ENCODE assay signal across 1 cellular context in the genomic region with DNA sequence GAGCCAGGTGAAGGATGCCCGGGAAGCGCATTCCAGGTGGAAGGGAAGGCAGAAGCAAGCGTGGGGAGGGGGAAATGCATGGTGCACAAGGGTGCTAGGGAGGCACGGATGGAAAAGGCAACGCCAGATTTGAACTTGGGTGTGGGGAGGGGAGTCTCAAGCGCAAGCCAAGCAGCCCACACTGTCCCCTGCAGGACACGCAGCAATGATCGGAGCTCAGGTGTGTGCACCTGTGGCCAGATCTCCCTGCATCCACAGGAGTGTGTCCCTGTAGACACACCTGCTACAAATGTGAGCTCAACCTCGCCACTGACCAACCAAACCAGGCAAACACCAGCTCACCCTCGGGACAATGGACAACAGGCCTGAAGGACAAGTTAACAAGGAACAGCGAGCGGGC.
TF ChIP-seq lines count a peak whose summit lies in the region.

No MANE protein-coding gene starts in this region.

TF ChIP-seq in WTC11, 78 proteins besides CTCF, POLR2A, EP300 and RAD21 (continued from another document):
- TF ChIP-seq, protein P1, sequence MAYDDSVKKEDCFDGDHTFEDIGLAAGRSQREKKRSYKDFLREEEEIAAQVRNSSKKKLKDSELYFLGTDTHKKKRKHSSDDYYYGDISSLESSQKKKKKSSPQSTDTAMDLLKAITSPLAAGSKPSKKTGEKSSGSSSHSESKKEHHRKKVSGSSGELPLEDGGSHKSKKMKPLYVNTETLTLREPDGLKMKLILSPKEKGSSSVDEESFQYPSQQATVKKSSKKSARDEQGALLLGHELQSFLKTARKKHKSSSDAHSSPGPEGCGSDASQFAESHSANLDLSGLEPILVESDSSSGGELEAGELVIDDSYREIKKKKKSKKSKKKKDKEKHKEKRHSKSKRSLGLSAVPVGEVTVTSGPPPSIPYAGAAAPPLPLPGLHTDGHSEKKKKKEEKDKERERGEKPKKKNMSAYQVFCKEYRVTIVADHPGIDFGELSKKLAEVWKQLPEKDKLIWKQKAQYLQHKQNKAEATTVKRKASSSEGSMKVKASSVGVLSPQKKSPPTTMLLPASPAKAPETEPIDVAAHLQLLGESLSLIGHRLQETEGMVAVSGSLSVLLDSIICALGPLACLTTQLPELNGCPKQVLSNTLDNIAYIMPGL (CRISPR knock-in tag; IDR thresholded peaks at IDR 0.05), result no peak
- TF ChIP-seq NFATC4 (CRISPR knock-in tag; IDR thresholded peaks at IDR 0.05), result no peak
- TF ChIP-seq, protein P2, sequence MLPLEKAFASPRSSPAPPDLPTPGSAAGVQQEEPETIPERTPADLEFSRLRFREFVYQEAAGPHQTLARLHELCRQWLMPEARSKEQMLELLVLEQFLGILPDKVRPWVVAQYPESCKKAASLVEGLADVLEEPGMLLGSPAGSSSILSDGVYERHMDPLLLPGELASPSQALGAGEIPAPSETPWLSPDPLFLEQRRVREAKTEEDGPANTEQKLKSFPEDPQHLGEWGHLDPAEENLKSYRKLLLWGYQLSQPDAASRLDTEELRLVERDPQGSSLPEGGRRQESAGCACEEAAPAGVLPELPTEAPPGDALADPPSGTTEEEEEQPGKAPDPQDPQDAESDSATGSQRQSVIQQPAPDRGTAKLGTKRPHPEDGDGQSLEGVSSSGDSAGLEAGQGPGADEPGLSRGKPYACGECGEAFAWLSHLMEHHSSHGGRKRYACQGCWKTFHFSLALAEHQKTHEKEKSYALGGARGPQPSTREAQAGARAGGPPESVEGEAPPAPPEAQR (CRISPR knock-in tag; IDR thresholded peaks at IDR 0.05), result no peak
- TF ChIP-seq, protein P3, sequence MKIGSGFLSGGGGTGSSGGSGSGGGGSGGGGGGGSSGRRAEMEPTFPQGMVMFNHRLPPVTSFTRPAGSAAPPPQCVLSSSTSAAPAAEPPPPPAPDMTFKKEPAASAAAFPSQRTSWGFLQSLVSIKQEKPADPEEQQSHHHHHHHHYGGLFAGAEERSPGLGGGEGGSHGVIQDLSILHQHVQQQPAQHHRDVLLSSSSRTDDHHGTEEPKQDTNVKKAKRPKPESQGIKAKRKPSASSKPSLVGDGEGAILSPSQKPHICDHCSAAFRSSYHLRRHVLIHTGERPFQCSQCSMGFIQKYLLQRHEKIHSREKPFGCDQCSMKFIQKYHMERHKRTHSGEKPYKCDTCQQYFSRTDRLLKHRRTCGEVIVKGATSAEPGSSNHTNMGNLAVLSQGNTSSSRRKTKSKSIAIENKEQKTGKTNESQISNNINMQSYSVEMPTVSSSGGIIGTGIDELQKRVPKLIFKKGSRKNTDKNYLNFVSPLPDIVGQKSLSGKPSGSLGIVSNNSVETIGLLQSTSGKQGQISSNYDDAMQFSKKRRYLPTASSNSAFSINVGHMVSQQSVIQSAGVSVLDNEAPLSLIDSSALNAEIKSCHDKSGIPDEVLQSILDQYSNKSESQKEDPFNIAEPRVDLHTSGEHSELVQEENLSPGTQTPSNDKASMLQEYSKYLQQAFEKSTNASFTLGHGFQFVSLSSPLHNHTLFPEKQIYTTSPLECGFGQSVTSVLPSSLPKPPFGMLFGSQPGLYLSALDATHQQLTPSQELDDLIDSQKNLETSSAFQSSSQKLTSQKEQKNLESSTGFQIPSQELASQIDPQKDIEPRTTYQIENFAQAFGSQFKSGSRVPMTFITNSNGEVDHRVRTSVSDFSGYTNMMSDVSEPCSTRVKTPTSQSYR (CRISPR knock-in tag; IDR thresholded peaks at IDR 0.05), result no peak
- TF ChIP-seq NR2C2 (CRISPR knock-in tag; IDR thresholded peaks at IDR 0.05), result no peak
- TF ChIP-seq ZNF416 (CRISPR knock-in tag; IDR thresholded peaks at IDR 0.05), result no peak
- no peak for TF ChIP-seq JAZF1 (CRISPR knock-in tag; IDR thresholded peaks at IDR 0.05)
- no peak for TF ChIP-seq CBFB (CRISPR knock-in tag; IDR thresholded peaks at IDR 0.05; ENCODE audit: low read depth)
- TF ChIP-seq ZNF317 (CRISPR knock-in tag; IDR thresholded peaks at IDR 0.05; ENCODE audit: borderline replicate concordance, low read depth), result no peak
- TF ChIP-seq, protein P4, sequence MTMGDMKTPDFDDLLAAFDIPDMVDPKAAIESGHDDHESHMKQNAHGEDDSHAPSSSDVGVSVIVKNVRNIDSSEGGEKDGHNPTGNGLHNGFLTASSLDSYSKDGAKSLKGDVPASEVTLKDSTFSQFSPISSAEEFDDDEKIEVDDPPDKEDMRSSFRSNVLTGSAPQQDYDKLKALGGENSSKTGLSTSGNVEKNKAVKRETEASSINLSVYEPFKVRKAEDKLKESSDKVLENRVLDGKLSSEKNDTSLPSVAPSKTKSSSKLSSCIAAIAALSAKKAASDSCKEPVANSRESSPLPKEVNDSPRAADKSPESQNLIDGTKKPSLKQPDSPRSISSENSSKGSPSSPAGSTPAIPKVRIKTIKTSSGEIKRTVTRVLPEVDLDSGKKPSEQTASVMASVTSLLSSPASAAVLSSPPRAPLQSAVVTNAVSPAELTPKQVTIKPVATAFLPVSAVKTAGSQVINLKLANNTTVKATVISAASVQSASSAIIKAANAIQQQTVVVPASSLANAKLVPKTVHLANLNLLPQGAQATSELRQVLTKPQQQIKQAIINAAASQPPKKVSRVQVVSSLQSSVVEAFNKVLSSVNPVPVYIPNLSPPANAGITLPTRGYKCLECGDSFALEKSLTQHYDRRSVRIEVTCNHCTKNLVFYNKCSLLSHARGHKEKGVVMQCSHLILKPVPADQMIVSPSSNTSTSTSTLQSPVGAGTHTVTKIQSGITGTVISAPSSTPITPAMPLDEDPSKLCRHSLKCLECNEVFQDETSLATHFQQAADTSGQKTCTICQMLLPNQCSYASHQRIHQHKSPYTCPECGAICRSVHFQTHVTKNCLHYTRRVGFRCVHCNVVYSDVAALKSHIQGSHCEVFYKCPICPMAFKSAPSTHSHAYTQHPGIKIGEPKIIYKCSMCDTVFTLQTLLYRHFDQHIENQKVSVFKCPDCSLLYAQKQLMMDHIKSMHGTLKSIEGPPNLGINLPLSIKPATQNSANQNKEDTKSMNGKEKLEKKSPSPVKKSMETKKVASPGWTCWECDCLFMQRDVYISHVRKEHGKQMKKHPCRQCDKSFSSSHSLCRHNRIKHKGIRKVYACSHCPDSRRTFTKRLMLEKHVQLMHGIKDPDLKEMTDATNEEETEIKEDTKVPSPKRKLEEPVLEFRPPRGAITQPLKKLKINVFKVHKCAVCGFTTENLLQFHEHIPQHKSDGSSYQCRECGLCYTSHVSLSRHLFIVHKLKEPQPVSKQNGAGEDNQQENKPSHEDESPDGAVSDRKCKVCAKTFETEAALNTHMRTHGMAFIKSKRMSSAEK (CRISPR knock-in tag; IDR thresholded peaks at IDR 0.05; ENCODE audit: borderline replicate concordance), result no peak
- TF ChIP-seq ZBTB21 (CRISPR knock-in tag; IDR thresholded peaks at IDR 0.05; ENCODE audit: borderline replicate concordance), result no peak
- no peak for TF ChIP-seq ZNF121 (CRISPR knock-in tag; IDR thresholded peaks at IDR 0.05)
